ENCODE assay signal across 37 cellular contexts in the genomic region with DNA sequence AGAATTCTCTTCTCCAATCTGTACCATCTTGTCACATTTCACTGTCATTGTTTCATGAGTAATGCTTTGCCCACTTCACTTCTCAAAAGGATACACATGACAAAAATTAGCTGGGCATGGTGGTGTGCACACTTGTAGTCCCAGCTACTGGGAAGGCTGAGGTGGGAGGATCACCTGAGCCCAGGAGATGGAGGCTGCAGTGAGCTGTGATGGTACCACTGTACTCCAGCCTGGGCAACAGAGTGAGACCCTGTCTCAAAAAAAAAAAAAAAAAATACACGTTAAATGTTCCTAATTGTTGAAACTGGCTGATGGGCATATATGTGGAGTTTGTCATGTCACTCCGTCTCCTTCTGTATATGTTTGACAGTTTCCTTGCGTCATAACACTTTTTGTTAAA. TPM values are rescaled to one million over a fixed set of nuclear protein-coding genes. Genes with fewer than 3 reads are reported as not detected.
"Had no signal": no experiment of that assay in that cellular context is flagged by ENCODE, and none has a peak within 500 bp of the region (broad histone marks: within the 10 kb centered on the region; RNA-seq: fewer than 3 reads in every experiment).

No MANE protein-coding gene starts in this region.

- DNase-seq: activated B cell treated with CpG ODN at 0.5 μM for 24 hours; activated CD4-positive, alpha-beta T cell treated with anti-CD3 and anti-CD28 coated beads for 48 hours; activated CD4-positive, alpha-beta T cell treated with anti-CD3 and anti-CD28 coated beads, Interleukin-2, amount 50 U/mL, for 1 hour; activated CD4-positive, alpha-beta T cell treated with anti-CD3 and anti-CD28 coated beads, Interleukin-2, amount 50 U/mL, for 48 hours; activated CD8-positive, alpha-beta memory T cell treated with anti-CD3 and anti-CD28 coated beads for 24 hours; activated CD8-positive, alpha-beta T cell treated with anti-CD3 and anti-CD28 coated beads for 36 hours; activated effector memory CD4-positive, alpha-beta T cell treated with Interleukin-2 at 50 U/mL for 16 hours; activated gamma-delta T cell treated with Interleukin-2 at 50 U/mL for 16 hours; activated naive CD4-positive, alpha-beta T cell treated with anti-CD3 and anti-CD28 coated beads, Interleukin-2, amount 50 U/mL, for 16 hours; activated naive CD4-positive, alpha-beta T cell treated with Interleukin-2 at 50 U/mL for 16 hours; activated T-cell treated with anti-CD3 and anti-CD28 coated beads, Interleukin-2, amount 50 U/mL, for 4 hours; amniotic stem cell; anterior cingulate cortex; brain microvascular endothelial cell; effector CD8-positive, alpha-beta T cell; esophagus squamous epithelium; foreskin melanocyte; heart right ventricle; T-helper 2 cell had no signal

- H3K27ac ChIP-seq: brain microvascular endothelial cell, coronary artery, epithelial cell of prostate, heart right ventricle, VCaP had no signal

- H3K4me1 Mint-ChIP-seq: activated B cell treated with CpG ODN at 0.5 μM for 24 hours; activated T-helper 17 cell treated with anti-CD3 and anti-CD28 coated beads, Interleukin-2, amount 50 U/mL, for 72 hours; central memory CD8-positive, alpha-beta T cell had no signal

- FAIRE-seq: astrocyte, bronchial epithelial cell, endometrium, endothelial cell of umbilical vein had no signal

- H3K27me3 ChIP-seq: brain microvascular endothelial cell, esophagus squamous epithelium, gastroesophageal sphincter, heart right ventricle had no signal

- H3K9me3 Mint-ChIP-seq: activated B cell treated with CpG ODN at 0.5 μM for 24 hours; activated CD8-positive, alpha-beta T cell treated with anti-CD3 and anti-CD28 coated beads for 36 hours; activated T-cell treated with anti-CD3 and anti-CD28 coated beads, Interleukin-2, amount 50 U/mL, for 4 hours; activated T-helper 17 cell treated with anti-CD3 and anti-CD28 coated beads, Interleukin-2, amount 50 U/mL, for 72 hours; central memory CD8-positive, alpha-beta T cell; dendritic cell treated with granulocyte-macrophage colony-stimulating factor and Interleukin-4, amounts not matched to agents 40 ng/mL and 50 ng/mL, for 4 days had no signal

- ATAC-seq: activated CD4-positive, CD25-positive, alpha-beta regulatory T cell treated with anti-CD3 and anti-CD28 coated beads, Interleukin-2, amount 50 U/mL, for 24 hours; activated CD8-positive, alpha-beta T cell treated with anti-CD3 and anti-CD28 coated beads for 36 hours; activated T-cell treated with anti-CD3 and anti-CD28 coated beads, Interleukin-2, amount 50 U/mL, for 4 hours; activated T-helper 17 cell treated with anti-CD3 and anti-CD28 coated beads, Interleukin-2, amount 50 U/mL, for 72 hours; gastroesophageal sphincter; heart right ventricle had no signal

- H3K4me3 Mint-ChIP-seq: activated B cell treated with CpG ODN at 0.5 μM for 24 hours; activated CD8-positive, alpha-beta T cell treated with anti-CD3 and anti-CD28 coated beads for 36 hours; activated naive CD8-positive, alpha-beta T cell; activated T-cell treated with anti-CD3 and anti-CD28 coated beads, Interleukin-2, amount 50 U/mL, for 4 hours; activated T-helper 17 cell treated with anti-CD3 and anti-CD28 coated beads, Interleukin-2, amount 50 U/mL, for 72 hours; central memory CD8-positive, alpha-beta T cell; dendritic cell treated with granulocyte-macrophage colony-stimulating factor and Interleukin-4, amounts not matched to agents 40 ng/mL and 50 ng/mL, for 4 days had no signal

- H3K4me3 ChIP-seq: coronary artery, esophagus squamous epithelium, gastroesophageal sphincter, heart right ventricle had no signal

- H3K27ac Mint-ChIP-seq: activated B cell treated with CpG ODN at 0.5 μM for 24 hours; activated CD8-positive, alpha-beta T cell treated with anti-CD3 and anti-CD28 coated beads for 36 hours; activated naive CD8-positive, alpha-beta T cell; activated T-helper 17 cell treated with anti-CD3 and anti-CD28 coated beads, Interleukin-2, amount 50 U/mL, for 72 hours; dendritic cell treated with granulocyte-macrophage colony-stimulating factor and Interleukin-4, amounts not matched to agents 40 ng/mL and 50 ng/mL, for 4 days had no signal

- H3K27me3 Mint-ChIP-seq: activated B cell treated with CpG ODN at 0.5 μM for 24 hours; activated CD8-positive, alpha-beta T cell treated with anti-CD3 and anti-CD28 coated beads for 36 hours; activated naive CD8-positive, alpha-beta T cell; activated T-helper 17 cell treated with anti-CD3 and anti-CD28 coated beads, Interleukin-2, amount 50 U/mL, for 72 hours; central memory CD8-positive, alpha-beta T cell; dendritic cell treated with granulocyte-macrophage colony-stimulating factor and Interleukin-4, amounts not matched to agents 40 ng/mL and 50 ng/mL, for 4 days had no signal

- H3K9me3 ChIP-seq: esophagus squamous epithelium, gastroesophageal sphincter, heart right ventricle had no signal

RNA-seq across cellular contexts. Expression of a gene that starts 36.3 kb away (rescaled TPM):
- total RNA-seq: activated B cell treated with CpG ODN at 0.5 μM for 24 hours; activated CD8-positive, alpha-beta T cell treated with anti-CD3 and anti-CD28 coated beads for 36 hours; activated T-cell treated with anti-CD3 and anti-CD28 coated beads, Interleukin-2, amount 50 U/mL, for 4 hours; activated T-helper 17 cell treated with anti-CD3 and anti-CD28 coated beads, Interleukin-2, amount 50 U/mL, for 72 hours; astrocyte; cerebellum; fibroblast of villous mesenchyme; glomerular endothelial cell; T-helper 1 cell treated with Interleukin-12 subunit alpha and Interleukin-12 subunit beta and Interleukin-4 antibody, amounts not matched to agents 30 ng/mL and 1 ng/mL, for 36 hours had no signal
- polyA plus RNA-seq: endothelial cell of umbilical vein, fibroblast of lung had no signal
